17 cellular contexts compared by ENCODE assay signal in the genomic region with DNA sequence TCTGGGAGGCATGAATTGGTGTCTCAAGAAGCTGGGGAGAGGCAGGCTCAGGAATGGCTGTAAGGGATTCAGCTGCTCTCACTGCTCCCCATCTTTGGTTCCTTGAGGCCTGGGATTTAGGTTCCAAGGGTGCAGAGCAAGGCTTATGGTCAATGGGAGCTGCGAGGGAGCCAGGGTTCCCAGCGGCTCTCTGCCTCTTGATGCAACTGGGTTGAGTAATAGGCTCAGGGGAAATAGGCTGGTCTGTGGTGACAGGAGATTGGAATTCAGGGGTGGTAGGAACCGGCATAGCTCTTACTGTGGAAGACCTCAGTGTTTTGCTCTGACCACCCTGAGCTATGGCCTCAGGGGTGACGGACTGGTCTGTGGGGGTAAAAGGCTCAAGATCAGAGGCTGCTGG.
"Had no signal": no experiment of that assay in that cellular context is flagged by ENCODE, and none has a peak within 500 bp of the region (broad histone marks: within the 10 kb centered on the region; RNA-seq: fewer than 3 reads in every experiment).

No MANE protein-coding gene starts in this region.

- ATAC-seq: activated CD4-positive, alpha-beta T cell treated with anti-CD3 and anti-CD28 coated beads for 36 hours; activated CD8-positive, alpha-beta memory T cell treated with anti-CD3 and anti-CD28 coated beads, Interleukin-2, amount 10 ng/mL, durations not matched to agents 7 days and 5 days; natural killer cell; stimulated activated naive CD8-positive, alpha-beta T cell treated with anti-CD3 and anti-CD28 coated beads, Interleukin-15, amount 100 ng/mL, for 72 hours had no signal

- H3K4me3 Mint-ChIP-seq: activated CD4-positive, alpha-beta memory T cell treated with anti-CD3 and anti-CD28 coated beads for 36 hours; activated CD4-positive, alpha-beta T cell treated with anti-CD3 and anti-CD28 coated beads for 36 hours; activated CD8-positive, alpha-beta memory T cell treated with anti-CD3 and anti-CD28 coated beads, Interleukin-2, amount 10 ng/mL, durations not matched to agents 7 days and 5 days; activated naive CD8-positive, alpha-beta T cell treated with anti-CD3 and anti-CD28 coated beads for 36 hours; natural killer cell; stimulated activated naive CD8-positive, alpha-beta T cell treated with anti-CD3 and anti-CD28 coated beads, Interleukin-15, amount 100 ng/mL, for 72 hours had no signal

- H3K9me3 Mint-ChIP-seq: activated CD4-positive, alpha-beta memory T cell treated with anti-CD3 and anti-CD28 coated beads for 36 hours; activated naive CD8-positive, alpha-beta T cell treated with anti-CD3 and anti-CD28 coated beads for 36 hours; natural killer cell; stimulated activated naive CD8-positive, alpha-beta T cell treated with anti-CD3 and anti-CD28 coated beads, Interleukin-15, amount 100 ng/mL, for 72 hours had no signal

- DNase-seq: activated CD4-positive, alpha-beta memory T cell treated with anti-CD3 and anti-CD28 coated beads for 36 hours; activated CD4-positive, alpha-beta T cell treated with anti-CD3 and anti-CD28 coated beads for 36 hours; activated CD8-positive, alpha-beta memory T cell treated with anti-CD3 and anti-CD28 coated beads, Interleukin-2, amount 10 ng/mL, durations not matched to agents 7 days and 5 days; activated naive CD8-positive, alpha-beta T cell treated with anti-CD3 and anti-CD28 coated beads for 36 hours; activated T-cell treated with anti-CD3 and anti-CD28 coated beads, Interleukin-2, amount 50 U/mL, for 1 hour; anterior cingulate cortex; mesendoderm; natural killer cell; occipital lobe; small intestine; stimulated activated CD4-positive, alpha-beta T cell treated with anti-CD3 and anti-CD28 coated beads, Interleukin-4, amount 100 ng/mL, for 4 hours; stimulated activated CD8-positive, alpha-beta memory T cell treated with anti-CD3 and anti-CD28 coated beads, Interleukin-4, amount 100 ng/mL, for 48 hours; stimulated activated naive CD8-positive, alpha-beta T cell treated with anti-CD3 and anti-CD28 coated beads, Interleukin-15, amount 100 ng/mL, for 72 hours; T1000; upper lobe of left lung; WERI-Rb-1 had no signal

- H3K27ac Mint-ChIP-seq: activated CD4-positive, alpha-beta memory T cell treated with anti-CD3 and anti-CD28 coated beads for 36 hours; activated CD4-positive, alpha-beta T cell treated with anti-CD3 and anti-CD28 coated beads for 36 hours; activated CD8-positive, alpha-beta memory T cell treated with anti-CD3 and anti-CD28 coated beads, Interleukin-2, amount 10 ng/mL, durations not matched to agents 7 days and 5 days; activated naive CD8-positive, alpha-beta T cell treated with anti-CD3 and anti-CD28 coated beads for 36 hours; progenitor cell of endocrine pancreas had no signal

- H3K4me1 Mint-ChIP-seq: activated CD4-positive, alpha-beta T cell treated with anti-CD3 and anti-CD28 coated beads for 36 hours; activated CD8-positive, alpha-beta memory T cell treated with anti-CD3 and anti-CD28 coated beads, Interleukin-2, amount 10 ng/mL, durations not matched to agents 7 days and 5 days; activated naive CD8-positive, alpha-beta T cell treated with anti-CD3 and anti-CD28 coated beads for 36 hours had no signal
